22 cellular contexts compared by ENCODE assay signal in the genomic region with DNA sequence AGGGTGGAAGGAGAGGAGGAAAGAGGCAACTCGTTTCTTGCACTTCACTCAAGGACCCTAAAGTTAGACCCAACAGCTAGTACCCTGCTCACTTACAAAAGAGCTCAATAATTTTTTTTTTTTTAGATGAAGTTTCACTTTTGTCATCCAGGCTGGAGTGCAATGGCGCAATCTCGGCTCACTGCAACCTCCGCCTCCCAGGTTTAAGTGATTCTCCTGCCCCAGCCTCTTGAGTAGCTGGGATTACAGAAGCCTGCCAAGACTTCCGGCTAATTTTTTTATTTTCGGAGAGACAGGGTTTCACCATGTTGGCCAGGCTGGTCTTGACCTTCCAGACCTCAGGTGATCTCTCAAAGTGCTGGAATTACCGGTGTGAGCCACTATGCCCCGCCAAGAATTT.
"Had no signal": no experiment of that assay in that cellular context is flagged by ENCODE, and none has a peak within 500 bp of the region (broad histone marks: within the 10 kb centered on the region; RNA-seq: fewer than 3 reads in every experiment).

No MANE protein-coding gene starts in this region.

- ATAC-seq: activated CD4-positive, CD25-positive, alpha-beta regulatory T cell treated with anti-CD3 and anti-CD28 coated beads, Interleukin-2, amount 50 U/mL, for 24 hours; activated CD8-positive, alpha-beta memory T cell treated with anti-CD3 and anti-CD28 coated beads, Interleukin-2, amount 10 ng/mL, durations not matched to agents 7 days and 5 days; activated CD8-positive, alpha-beta T cell treated with anti-CD3 and anti-CD28 coated beads for 36 hours; heart right ventricle; left lobe of liver; mucosa of descending colon; right lobe of liver had no signal

- H3K4me3 Mint-ChIP-seq: activated CD4-positive, alpha-beta T cell treated with anti-CD3 and anti-CD28 coated beads, Interleukin-2, amount 10 ng/mL, durations not matched to agents 7 days and 5 days; activated CD8-positive, alpha-beta memory T cell treated with anti-CD3 and anti-CD28 coated beads, Interleukin-2, amount 10 ng/mL, durations not matched to agents 7 days and 5 days; activated CD8-positive, alpha-beta T cell treated with anti-CD3 and anti-CD28 coated beads for 36 hours; activated naive CD4-positive, alpha-beta T cell treated with anti-CD3 and anti-CD28 coated beads, Interleukin-2, amount 10 ng/mL, durations not matched to agents 7 days and 5 days; memory B cell; stimulated activated naive CD8-positive, alpha-beta T cell treated with anti-CD3 and anti-CD28 coated beads, Interleukin-15, Interleukin-2, amounts not matched to agents 100 ng/mL and 50 ng/mL, for 24 hours; T-helper 1 cell treated with Interleukin-12 subunit alpha and Interleukin-12 subunit beta and Interleukin-4 antibody, amounts not matched to agents 30 μg/mL and 1 μg/mL, for 36 hours had no signal

- H3K36me3 ChIP-seq: right lobe of liver, uterus had no signal

- H3K27me3 Mint-ChIP-seq: activated CD4-positive, alpha-beta T cell treated with anti-CD3 and anti-CD28 coated beads, Interleukin-2, amount 10 ng/mL, durations not matched to agents 7 days and 5 days; activated CD8-positive, alpha-beta memory T cell treated with anti-CD3 and anti-CD28 coated beads, Interleukin-2, amount 10 ng/mL, durations not matched to agents 7 days and 5 days; activated CD8-positive, alpha-beta T cell treated with anti-CD3 and anti-CD28 coated beads for 36 hours; activated naive CD4-positive, alpha-beta T cell treated with anti-CD3 and anti-CD28 coated beads, Interleukin-2, amount 10 ng/mL, durations not matched to agents 7 days and 5 days; memory B cell; stimulated activated naive CD8-positive, alpha-beta T cell treated with anti-CD3 and anti-CD28 coated beads, Interleukin-15, Interleukin-2, amounts not matched to agents 100 ng/mL and 50 ng/mL, for 24 hours had no signal

- H3K27ac Mint-ChIP-seq: activated CD4-positive, alpha-beta T cell treated with anti-CD3 and anti-CD28 coated beads, Interleukin-2, amount 10 ng/mL, durations not matched to agents 7 days and 5 days; activated CD8-positive, alpha-beta memory T cell treated with anti-CD3 and anti-CD28 coated beads, Interleukin-2, amount 10 ng/mL, durations not matched to agents 7 days and 5 days; activated naive CD4-positive, alpha-beta T cell treated with anti-CD3 and anti-CD28 coated beads, Interleukin-2, amount 10 ng/mL, durations not matched to agents 7 days and 5 days; memory B cell; stimulated activated naive CD8-positive, alpha-beta T cell treated with anti-CD3 and anti-CD28 coated beads, Interleukin-15, Interleukin-2, amounts not matched to agents 100 ng/mL and 50 ng/mL, for 24 hours; T-helper 1 cell treated with Interleukin-12 subunit alpha and Interleukin-12 subunit beta and Interleukin-4 antibody, amounts not matched to agents 30 μg/mL and 1 μg/mL, for 36 hours had no signal

- H3K4me3 ChIP-seq: heart right ventricle, mucosa of descending colon, right lobe of liver, skin epidermis, tibial artery, uterus had no signal

- H3K27ac ChIP-seq: epithelial cell of prostate, heart right ventricle, right lobe of liver, skin epidermis, tibial artery, uterus had no signal

- DNase-seq: activated CD4-positive, alpha-beta T cell treated with anti-CD3 and anti-CD28 coated beads, Interleukin-2, amount 10 ng/mL, durations not matched to agents 7 days and 5 days; activated CD8-positive, alpha-beta memory T cell treated with anti-CD3 and anti-CD28 coated beads, Interleukin-2, amount 10 ng/mL, durations not matched to agents 7 days and 5 days; activated CD8-positive, alpha-beta T cell treated with anti-CD3 and anti-CD28 coated beads for 36 hours; activated effector memory CD4-positive, alpha-beta T cell treated with anti-CD3 and anti-CD28 coated beads, Interleukin-2, amount 50 U/mL, for 16 hours; activated naive CD4-positive, alpha-beta T cell treated with anti-CD3 and anti-CD28 coated beads, Interleukin-2, amount 10 ng/mL, durations not matched to agents 7 days and 5 days; activated T-cell treated with anti-CD3 and anti-CD28 coated beads for 4 hours; amygdala; heart right ventricle; mucosa of descending colon; occipital lobe; posterior cingulate gyrus; right lobe of liver; stimulated activated CD4-positive, alpha-beta T cell treated with anti-CD3 and anti-CD28 coated beads, Interleukin-1b, Interleukin-23, amount 100 ng/mL, for 48 hours; tibial artery; uterus had no signal

- H3K9me3 Mint-ChIP-seq: activated CD4-positive, alpha-beta T cell treated with anti-CD3 and anti-CD28 coated beads, Interleukin-2, amount 10 ng/mL, durations not matched to agents 7 days and 5 days; activated CD8-positive, alpha-beta T cell treated with anti-CD3 and anti-CD28 coated beads for 36 hours; activated naive CD4-positive, alpha-beta T cell treated with anti-CD3 and anti-CD28 coated beads, Interleukin-2, amount 10 ng/mL, durations not matched to agents 7 days and 5 days; memory B cell; stimulated activated naive CD8-positive, alpha-beta T cell treated with anti-CD3 and anti-CD28 coated beads, Interleukin-15, Interleukin-2, amounts not matched to agents 100 ng/mL and 50 ng/mL, for 24 hours; T-helper 1 cell treated with Interleukin-12 subunit alpha and Interleukin-12 subunit beta and Interleukin-4 antibody, amounts not matched to agents 30 μg/mL and 1 μg/mL, for 36 hours had no signal

- H3K27me3 ChIP-seq: heart right ventricle, right lobe of liver, tibial artery, uterus had no signal

- H3K9me3 ChIP-seq: heart right ventricle, mucosa of descending colon, right lobe of liver, tibial artery, uterus had no signal
